Comparison of ENCODE assay signal across 1 cellular context in genomic region chr3:122414391-122414790, GRCh38.
TF ChIP-seq lines count a peak whose summit lies in the region.

No MANE protein-coding gene starts in this region.

TF ChIP-seq in GM23338, 12 proteins besides CTCF, POLR2A, EP300 and RAD21:
- TF ChIP-seq ETS1 (IDR thresholded peaks at IDR 0.05): no peak
- TF ChIP-seq, protein P1, sequence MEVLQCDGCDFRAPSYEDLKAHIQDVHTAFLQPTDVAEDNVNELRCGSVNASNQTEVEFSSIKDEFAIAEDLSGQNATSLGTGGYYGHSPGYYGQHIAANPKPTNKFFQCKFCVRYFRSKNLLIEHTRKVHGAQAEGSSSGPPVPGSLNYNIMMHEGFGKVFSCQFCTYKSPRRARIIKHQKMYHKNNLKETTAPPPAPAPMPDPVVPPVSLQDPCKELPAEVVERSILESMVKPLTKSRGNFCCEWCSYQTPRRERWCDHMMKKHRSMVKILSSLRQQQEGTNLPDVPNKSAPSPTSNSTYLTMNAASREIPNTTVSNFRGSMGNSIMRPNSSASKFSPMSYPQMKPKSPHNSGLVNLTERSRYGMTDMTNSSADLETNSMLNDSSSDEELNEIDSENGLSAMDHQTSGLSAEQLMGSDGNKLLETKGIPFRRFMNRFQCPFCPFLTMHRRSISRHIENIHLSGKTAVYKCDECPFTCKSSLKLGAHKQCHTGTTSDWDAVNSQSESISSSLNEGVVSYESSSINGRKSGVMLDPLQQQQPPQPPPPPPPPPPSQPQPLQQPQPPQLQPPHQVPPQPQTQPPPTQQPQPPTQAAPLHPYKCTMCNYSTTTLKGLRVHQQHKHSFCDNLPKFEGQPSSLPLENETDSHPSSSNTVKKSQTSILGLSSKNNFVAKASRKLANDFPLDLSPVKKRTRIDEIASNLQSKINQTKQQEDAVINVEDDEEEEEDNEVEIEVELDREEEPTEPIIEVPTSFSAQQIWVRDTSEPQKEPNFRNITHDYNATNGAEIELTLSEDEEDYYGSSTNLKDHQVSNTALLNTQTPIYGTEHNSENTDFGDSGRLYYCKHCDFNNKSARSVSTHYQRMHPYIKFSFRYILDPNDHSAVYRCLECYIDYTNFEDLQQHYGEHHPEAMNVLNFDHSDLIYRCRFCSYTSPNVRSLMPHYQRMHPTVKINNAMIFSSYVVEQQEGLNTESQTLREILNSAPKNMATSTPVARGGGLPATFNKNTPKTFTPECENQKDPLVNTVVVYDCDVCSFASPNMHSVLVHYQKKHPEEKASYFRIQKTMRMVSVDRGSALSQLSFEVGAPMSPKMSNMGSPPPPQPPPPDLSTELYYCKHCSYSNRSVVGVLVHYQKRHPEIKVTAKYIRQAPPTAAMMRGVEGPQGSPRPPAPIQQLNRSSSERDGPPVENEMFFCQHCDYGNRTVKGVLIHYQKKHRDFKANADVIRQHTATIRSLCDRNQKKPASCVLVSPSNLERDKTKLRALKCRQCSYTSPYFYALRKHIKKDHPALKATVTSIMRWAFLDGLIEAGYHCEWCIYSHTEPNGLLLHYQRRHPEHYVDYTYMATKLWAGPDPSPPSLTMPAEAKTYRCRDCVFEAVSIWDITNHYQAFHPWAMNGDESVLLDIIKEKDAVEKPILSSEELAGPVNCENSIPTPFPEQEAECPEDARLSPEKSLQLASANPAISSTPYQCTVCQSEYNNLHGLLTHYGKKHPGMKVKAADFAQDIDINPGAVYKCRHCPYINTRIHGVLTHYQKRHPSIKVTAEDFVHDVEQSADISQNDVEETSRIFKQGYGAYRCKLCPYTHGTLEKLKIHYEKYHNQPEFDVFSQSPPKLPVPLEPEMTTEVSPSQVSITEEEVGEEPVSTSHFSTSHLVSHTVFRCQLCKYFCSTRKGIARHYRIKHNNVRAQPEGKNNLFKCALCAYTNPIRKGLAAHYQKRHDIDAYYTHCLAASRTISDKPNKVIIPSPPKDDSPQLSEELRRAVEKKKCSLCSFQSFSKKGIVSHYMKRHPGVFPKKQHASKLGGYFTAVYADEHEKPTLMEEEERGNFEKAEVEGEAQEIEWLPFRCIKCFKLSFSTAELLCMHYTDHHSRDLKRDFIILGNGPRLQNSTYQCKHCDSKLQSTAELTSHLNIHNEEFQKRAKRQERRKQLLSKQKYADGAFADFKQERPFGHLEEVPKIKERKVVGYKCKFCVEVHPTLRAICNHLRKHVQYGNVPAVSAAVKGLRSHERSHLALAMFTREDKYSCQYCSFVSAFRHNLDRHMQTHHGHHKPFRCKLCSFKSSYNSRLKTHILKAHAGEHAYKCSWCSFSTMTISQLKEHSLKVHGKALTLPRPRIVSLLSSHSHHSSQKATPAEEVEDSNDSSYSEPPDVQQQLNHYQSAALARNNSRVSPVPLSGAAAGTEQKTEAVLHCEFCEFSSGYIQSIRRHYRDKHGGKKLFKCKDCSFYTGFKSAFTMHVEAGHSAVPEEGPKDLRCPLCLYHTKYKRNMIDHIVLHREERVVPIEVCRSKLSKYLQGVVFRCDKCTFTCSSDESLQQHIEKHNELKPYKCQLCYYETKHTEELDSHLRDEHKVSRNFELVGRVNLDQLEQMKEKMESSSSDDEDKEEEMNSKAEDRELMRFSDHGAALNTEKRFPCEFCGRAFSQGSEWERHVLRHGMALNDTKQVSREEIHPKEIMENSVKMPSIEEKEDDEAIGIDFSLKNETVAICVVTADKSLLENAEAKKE (CRISPR knock-in tag; IDR thresholded peaks at IDR 0.05): no peak
- TF ChIP-seq EZH2phosphoT487 (IDR thresholded peaks at IDR 0.05; ENCODE audit: unreplicated experiment): no peak
- TF ChIP-seq ZNF114 (CRISPR knock-in tag; IDR thresholded peaks at IDR 0.05): no peak
- no peak for TF ChIP-seq JUNB (IDR thresholded peaks at IDR 0.05; ENCODE audit: unreplicated experiment)
- no peak for TF ChIP-seq ZNF331 (CRISPR knock-in tag; IDR thresholded peaks at IDR 0.05; ENCODE audit: low read depth)
